ENCODE assay signal across 1 cellular context in the genomic region with DNA sequence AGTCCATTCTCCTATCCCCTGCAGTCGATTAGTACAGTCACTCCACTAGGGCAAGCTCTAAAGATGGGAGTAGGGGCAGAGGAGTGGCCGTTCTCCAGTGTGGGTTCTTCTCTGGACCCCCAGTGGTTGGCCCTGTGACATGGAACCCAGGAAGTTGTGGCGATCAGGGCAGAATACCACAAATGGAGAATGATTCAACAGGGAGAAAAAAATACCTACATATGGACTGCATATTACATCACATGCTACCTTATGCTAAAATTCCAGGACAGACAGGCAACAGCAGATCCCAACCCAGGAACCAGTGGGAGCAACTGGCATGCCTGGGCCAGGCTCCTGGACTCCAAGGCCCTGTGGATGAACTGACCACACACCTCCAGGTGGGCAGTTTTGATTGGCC.
TF ChIP-seq lines count a peak whose summit lies in the region.

No MANE protein-coding gene starts in this region.

TF ChIP-seq in GM23338, 12 proteins besides CTCF, POLR2A, EP300 and RAD21 (continued from another document):
- TF ChIP-seq ZNF462 (CRISPR knock-in tag; IDR thresholded peaks at IDR 0.05) (no peak), JUNB (IDR thresholded peaks at IDR 0.05; ENCODE audit: unreplicated experiment) (no peak), ZNF114 (CRISPR knock-in tag; IDR thresholded peaks at IDR 0.05) (no peak), NANOG (IDR thresholded peaks at IDR 0.05; ENCODE audit: borderline replicate concordance) (no peak), POLR2AphosphoS5 (IDR thresholded peaks at IDR 0.05; ENCODE audit: low read depth) (no peak), EZH2phosphoT487 (IDR thresholded peaks at IDR 0.05; ENCODE audit: unreplicated experiment) (no peak), ZNF331 (CRISPR knock-in tag; IDR thresholded peaks at IDR 0.05; ENCODE audit: low read depth) (no peak), ETS1 (IDR thresholded peaks at IDR 0.05) (no peak)
- TF ChIP-seq, protein P1, sequence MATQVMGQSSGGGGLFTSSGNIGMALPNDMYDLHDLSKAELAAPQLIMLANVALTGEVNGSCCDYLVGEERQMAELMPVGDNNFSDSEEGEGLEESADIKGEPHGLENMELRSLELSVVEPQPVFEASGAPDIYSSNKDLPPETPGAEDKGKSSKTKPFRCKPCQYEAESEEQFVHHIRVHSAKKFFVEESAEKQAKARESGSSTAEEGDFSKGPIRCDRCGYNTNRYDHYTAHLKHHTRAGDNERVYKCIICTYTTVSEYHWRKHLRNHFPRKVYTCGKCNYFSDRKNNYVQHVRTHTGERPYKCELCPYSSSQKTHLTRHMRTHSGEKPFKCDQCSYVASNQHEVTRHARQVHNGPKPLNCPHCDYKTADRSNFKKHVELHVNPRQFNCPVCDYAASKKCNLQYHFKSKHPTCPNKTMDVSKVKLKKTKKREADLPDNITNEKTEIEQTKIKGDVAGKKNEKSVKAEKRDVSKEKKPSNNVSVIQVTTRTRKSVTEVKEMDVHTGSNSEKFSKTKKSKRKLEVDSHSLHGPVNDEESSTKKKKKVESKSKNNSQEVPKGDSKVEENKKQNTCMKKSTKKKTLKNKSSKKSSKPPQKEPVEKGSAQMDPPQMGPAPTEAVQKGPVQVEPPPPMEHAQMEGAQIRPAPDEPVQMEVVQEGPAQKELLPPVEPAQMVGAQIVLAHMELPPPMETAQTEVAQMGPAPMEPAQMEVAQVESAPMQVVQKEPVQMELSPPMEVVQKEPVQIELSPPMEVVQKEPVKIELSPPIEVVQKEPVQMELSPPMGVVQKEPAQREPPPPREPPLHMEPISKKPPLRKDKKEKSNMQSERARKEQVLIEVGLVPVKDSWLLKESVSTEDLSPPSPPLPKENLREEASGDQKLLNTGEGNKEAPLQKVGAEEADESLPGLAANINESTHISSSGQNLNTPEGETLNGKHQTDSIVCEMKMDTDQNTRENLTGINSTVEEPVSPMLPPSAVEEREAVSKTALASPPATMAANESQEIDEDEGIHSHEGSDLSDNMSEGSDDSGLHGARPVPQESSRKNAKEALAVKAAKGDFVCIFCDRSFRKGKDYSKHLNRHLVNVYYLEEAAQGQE (IDR thresholded peaks at IDR 0.05; ENCODE audit: unreplicated experiment), result no peak
